ENCODE assay signal across 8 cellular contexts in genomic region chr17:60525347-60525623, GRCh38. TPM values are rescaled to one million over a fixed set of nuclear protein-coding genes. Genes with fewer than 3 reads are reported as not detected.
DNase-seq lines count a peak whose midpoint lies in the region; ATAC-seq and TF ChIP-seq lines count a peak whose summit lies in the region.

No MANE protein-coding gene starts in this region.

- peak overlapping the region; percentile 97 for H3K4me3 Mint-ChIP-seq in activated naive CD8-positive, alpha-beta T cell treated with anti-CD3 and anti-CD28 coated beads, Interleukin-2, amount 50 U/mL, for 24 hours

- no peak for TF ChIP-seq CTCF in spleen (IDR thresholded peaks at IDR 0.05 in 8 of 11, conservative IDR thresholded peaks at IDR 0.05 in 3 of 11)

- H3K4me2 ChIP-seq in BLaER1 treated with 17β-estradiol and CSF1 and Interleukin-3, amounts not matched to agents 10 nM and 100 nM: peak overlapping the region; percentile 77 to 92 (median 86)

- DNase-seq in activated naive CD8-positive, alpha-beta T cell treated with anti-CD3 and anti-CD28 coated beads, Interleukin-2, amount 50 U/mL, for 24 hours: no peak
- DNase-seq in spleen: no peak
- no peak for DNase-seq in NCI-H1436 treated with DMSO at 0.1 percent for 48 hours (lab: John Stamatoyannopoulos, UW)
- DNase-seq in NCI-H774 (lab: John Stamatoyannopoulos, UW): no peak
- no peak for DNase-seq in NCI-H187 treated with DMSO at 0.1 percent for 48 hours (lab: John Stamatoyannopoulos, UW)

- H3K4me1 ChIP-seq in BLaER1 treated with 17β-estradiol and CSF1 and Interleukin-3, amounts not matched to agents 10 nM and 100 nM: peaks cover 6 to 32% (median 25%) of the 10 kb centered on the region in 10 experiments
- H3K4me1 ChIP-seq in iPS-15b (ENCODE audit: control insufficient read depth, insufficient read depth, low read length) (no peaks in the 10 kb centered on the region), spleen (peaks cover 24 to 61% (median 52%) of the 10 kb centered on the region in 6 donors)

- no peaks in the 10 kb centered on the region for H3K9me3 Mint-ChIP-seq in activated naive CD8-positive, alpha-beta T cell treated with anti-CD3 and anti-CD28 coated beads, Interleukin-2, amount 50 U/mL, for 24 hours

- H3K27me3 ChIP-seq in BLaER1 treated with 17β-estradiol and CSF1 and Interleukin-3, amounts not matched to agents 10 nM and 100 nM: no peaks in the 10 kb centered on the region
- H3K27me3 ChIP-seq in iPS-15b (ENCODE audit: control insufficient read depth, insufficient read depth, low read length) (no peaks in the 10 kb centered on the region), spleen (replicated peaks in 1 of 7) (no peaks in the 10 kb centered on the region)

- H3K36me3 Mint-ChIP-seq in activated naive CD8-positive, alpha-beta T cell treated with anti-CD3 and anti-CD28 coated beads, Interleukin-2, amount 50 U/mL, for 24 hours (ENCODE audit: low read depth): peaks cover 12% of the 10 kb centered on the region

- intact Hi-C loops in spleen (cut with DNase I; ENCODE audit: low total_unique reads): no loop called here

- peak overlapping the region; percentile 95 for H3K27ac Mint-ChIP-seq in activated naive CD8-positive, alpha-beta T cell treated with anti-CD3 and anti-CD28 coated beads, Interleukin-2, amount 50 U/mL, for 24 hours

- peak; percentile 10 for ATAC-seq in HG02571 (IDR thresholded peaks at IDR 0.05; ENCODE audit: unreplicated experiment)
- peak; percentile 25 for ATAC-seq in activated naive CD8-positive, alpha-beta T cell treated with anti-CD3 and anti-CD28 coated beads, Interleukin-2, amount 50 U/mL, for 24 hours

- H3K9me3 ChIP-seq in BLaER1 treated with 17β-estradiol and CSF1 and Interleukin-3, amounts not matched to agents 10 nM and 100 nM (replicated peaks in 1 of 11): peaks cover 0 to 19% (median 8%) of the 10 kb centered on the region in 11 experiments; a peak in 12 of 22 replicates
- no peaks in the 10 kb centered on the region for H3K9me3 ChIP-seq in iPS-15b (ENCODE audit: control insufficient read depth, insufficient read depth, low read length)
- no peaks in the 10 kb centered on the region for H3K9me3 ChIP-seq in spleen

- no peaks in the 10 kb centered on the region for H3K27me3 Mint-ChIP-seq in activated naive CD8-positive, alpha-beta T cell treated with anti-CD3 and anti-CD28 coated beads, Interleukin-2, amount 50 U/mL, for 24 hours

- H3K27ac ChIP-seq in BLaER1 treated with 17β-estradiol and CSF1 and Interleukin-3, amounts not matched to agents 10 nM and 100 nM: peak overlapping the region; percentile 88 to 97 (median 95)
- peak overlapping the region; percentile 96 to 100 (median 100) for H3K27ac ChIP-seq in spleen

- WGBS in spleen, 5 donors: 1% methylated on average over 8 of the region's 8 CpGs

- peak overlapping the region; percentile 92 to 98 (median 96) for H3K9ac ChIP-seq in BLaER1 treated with 17β-estradiol and CSF1 and Interleukin-3, amounts not matched to agents 10 nM and 100 nM
- peak overlapping the region; percentile 95 for H3K9ac ChIP-seq in iPS-15b (ENCODE audit: low read depth, low read length)

- H4K20me1 ChIP-seq in BLaER1 treated with 17β-estradiol and CSF1 and Interleukin-3, amounts not matched to agents 10 nM and 100 nM: peaks cover 27 to 53% (median 46%) of the 10 kb centered on the region in 11 experiments; a peak in 19 of 22 replicates

- peak overlapping the region; percentile 75 to 98 (median 90) for H3K4me3 ChIP-seq in BLaER1 treated with 17β-estradiol and CSF1 and Interleukin-3, amounts not matched to agents 10 nM and 100 nM
- peak overlapping the region; percentile 100 for H3K4me3 ChIP-seq in iPS-15b (ENCODE audit: low read depth, low read length)
- H3K4me3 ChIP-seq in spleen: peak overlapping the region; percentile 71 to 96 (median 87)

- peaks cover 35% of the 10 kb centered on the region for H3K4me1 Mint-ChIP-seq in activated naive CD8-positive, alpha-beta T cell treated with anti-CD3 and anti-CD28 coated beads, Interleukin-2, amount 50 U/mL, for 24 hours

- H3K36me3 ChIP-seq in BLaER1 treated with 17β-estradiol and CSF1 and Interleukin-3, amounts not matched to agents 10 nM and 100 nM: peaks cover 11 to 36% (median 24%) of the 10 kb centered on the region in 11 experiments; a peak in 21 of 22 replicates
- H3K36me3 ChIP-seq in iPS-15b (ENCODE audit: control insufficient read depth, insufficient read depth, low read length) (no peaks in the 10 kb centered on the region), spleen (peaks cover 0 to 9% (median 3%) of the 10 kb centered on the region in 6 donors)

- TF ChIP-seq POLR2A in spleen (IDR thresholded peaks at IDR 0.05): no peak

RNA-seq across cellular contexts. Expression of gene APPBP2, which starts 0.8 kb away (rescaled TPM):
- 10 to 100 TPM; 28.4 to 49.8 (median 41.4) TPM for total RNA-seq in spleen
- polyA plus RNA-seq in spleen: 1 to 10 TPM; 4.1 to 7.1 (median 5.2) TPM
